ENCODE assay signal across 9 cellular contexts in genomic region chr22:18022851-18023250, GRCh38. TPM values are rescaled to one million over a fixed set of nuclear protein-coding genes. Genes with fewer than 3 reads are reported as not detected.
A peak's percentile ranks its signal among the peaks of the same experiment; 100 is the strongest.
DNase-seq lines count a peak whose midpoint lies in the region; ATAC-seq and FAIRE-seq lines count a peak whose summit lies in the region.
"Had no signal": no experiment of that assay in that cellular context is flagged by ENCODE, and none has a peak within 500 bp of the region (broad histone marks: within the 10 kb centered on the region; RNA-seq: fewer than 3 reads in every experiment).

No MANE protein-coding gene starts in this region.

- peaks cover 11% of the 10 kb centered on the region for H3K4me1 Mint-ChIP-seq in T-helper 2 cell treated with Interferon-gamma antibody and Interleukin-4, amounts not matched to agents 5 μg/mL and 100 μg/mL, for 36 hours (ENCODE audit: low read depth)
- H3K4me1 Mint-ChIP-seq in activated T-helper 17 cell treated with anti-CD3 and anti-CD28 coated beads, Interleukin-2, amount 50 U/mL, for 72 hours = peaks cover 8% of the 10 kb centered on the region
- peaks cover 15% of the 10 kb centered on the region in 2 donors for H3K4me1 Mint-ChIP-seq in immature natural killer cell
- peaks cover 13% of the 10 kb centered on the region for H3K4me1 Mint-ChIP-seq in activated naive CD8-positive, alpha-beta T cell treated with anti-CD3 and anti-CD28 coated beads for 36 hours

- peaks cover 55% of the 10 kb centered on the region for H3K27me3 Mint-ChIP-seq in T-helper 2 cell treated with Interferon-gamma antibody and Interleukin-4, amounts not matched to agents 5 μg/mL and 100 μg/mL, for 36 hours (ENCODE audit: low read depth)
- H3K27me3 Mint-ChIP-seq in activated T-helper 17 cell treated with anti-CD3 and anti-CD28 coated beads, Interleukin-2, amount 50 U/mL, for 72 hours = peaks cover 23% of the 10 kb centered on the region
- H3K27me3 Mint-ChIP-seq in immature natural killer cell (ENCODE audit: low read depth in 3 of 3) = peaks cover 0 to 18% (median 8%) of the 10 kb centered on the region in 3 donors
- peaks cover 56% of the 10 kb centered on the region for H3K27me3 Mint-ChIP-seq in activated naive CD8-positive, alpha-beta T cell treated with anti-CD3 and anti-CD28 coated beads for 36 hours

- H3K36me3 ChIP-seq in stomach smooth muscle (ENCODE audit: control insufficient read depth in 2 of 2, insufficient read depth in 2 of 2, low read length in 2 of 2) = no peaks in the 10 kb centered on the region

- no peak for FAIRE-seq in frontal cortex (lab: Jason Lieb, UNC)

- H3K36me3 Mint-ChIP-seq in T-helper 2 cell treated with Interferon-gamma antibody and Interleukin-4, amounts not matched to agents 5 μg/mL and 100 μg/mL, for 36 hours (ENCODE audit: low read depth) = no peaks in the 10 kb centered on the region
- H3K36me3 Mint-ChIP-seq in activated T-helper 17 cell treated with anti-CD3 and anti-CD28 coated beads, Interleukin-2, amount 50 U/mL, for 72 hours (ENCODE audit: low read depth) = no peaks in the 10 kb centered on the region
- no peaks in the 10 kb centered on the region for H3K36me3 Mint-ChIP-seq in immature natural killer cell
- no peaks in the 10 kb centered on the region for H3K36me3 Mint-ChIP-seq in activated naive CD8-positive, alpha-beta T cell treated with anti-CD3 and anti-CD28 coated beads for 36 hours

- H3K9me3 ChIP-seq in stomach smooth muscle (ENCODE audit: control insufficient read depth in 2 of 2, low read length in 2 of 2) = no peaks in the 10 kb centered on the region

- H3K9ac ChIP-seq in stomach smooth muscle (ENCODE audit: low read length in 2 of 2) = peak overlapping the region; percentile 55 to 72

- no peaks in the 10 kb centered on the region for H3K9me3 Mint-ChIP-seq in T-helper 2 cell treated with Interferon-gamma antibody and Interleukin-4, amounts not matched to agents 5 μg/mL and 100 μg/mL, for 36 hours
- no peaks in the 10 kb centered on the region for H3K9me3 Mint-ChIP-seq in activated T-helper 17 cell treated with anti-CD3 and anti-CD28 coated beads, Interleukin-2, amount 50 U/mL, for 72 hours
- H3K9me3 Mint-ChIP-seq in immature natural killer cell = no peaks in the 10 kb centered on the region
- H3K9me3 Mint-ChIP-seq in activated naive CD8-positive, alpha-beta T cell treated with anti-CD3 and anti-CD28 coated beads for 36 hours = no peaks in the 10 kb centered on the region
- H3K9me3 Mint-ChIP-seq: activated CD4-positive, alpha-beta T cell treated with anti-CD3 and anti-CD28 coated beads, Interleukin-2, amount 10 ng/mL, durations not matched to agents 7 days and 5 days had no signal

- peaks cover 34% of the 10 kb centered on the region for H3K4me1 ChIP-seq in stomach smooth muscle (ENCODE audit: control insufficient read depth, insufficient read depth, low read length)

- DNase-seq in T-helper 2 cell treated with Interferon-gamma antibody and Interleukin-4, amounts not matched to agents 5 μg/mL and 100 μg/mL, for 36 hours (ENCODE audit: low spot score) = no peak
- DNase-seq in T-helper 2 cell = no peak
- DNase-seq in immature natural killer cell = no peak
- no peak for DNase-seq in frontal cortex (ENCODE audit: low spot score in 2 of 2)
- DNase-seq in activated naive CD8-positive, alpha-beta T cell treated with anti-CD3 and anti-CD28 coated beads for 36 hours = no peak
- DNase-seq: activated CD4-positive, alpha-beta T cell treated with anti-CD3 and anti-CD28 coated beads, Interleukin-2, amount 10 ng/mL, durations not matched to agents 7 days and 5 days had no signal

- H3K4me3 Mint-ChIP-seq in T-helper 2 cell treated with Interferon-gamma antibody and Interleukin-4, amounts not matched to agents 5 μg/mL and 100 μg/mL, for 36 hours = peak overlapping the region; percentile 51
- peak overlapping the region; percentile 84 for H3K4me3 Mint-ChIP-seq in activated T-helper 17 cell treated with anti-CD3 and anti-CD28 coated beads, Interleukin-2, amount 50 U/mL, for 72 hours
- H3K4me3 Mint-ChIP-seq in immature natural killer cell = peak overlapping the region; percentile 1 to 93 (median 32)
- no peak overlapping the region for H3K4me3 Mint-ChIP-seq in activated naive CD8-positive, alpha-beta T cell treated with anti-CD3 and anti-CD28 coated beads for 36 hours
- H3K4me3 Mint-ChIP-seq: activated CD4-positive, alpha-beta T cell treated with anti-CD3 and anti-CD28 coated beads, Interleukin-2, amount 10 ng/mL, durations not matched to agents 7 days and 5 days had no signal

- H3K4me3 ChIP-seq in stomach smooth muscle (ENCODE audit: low read length in 2 of 2) = peak overlapping the region; percentile 92 to 98

- H3K27ac ChIP-seq in stomach smooth muscle (ENCODE audit: low read length) = peak overlapping the region; percentile 90

- H3K27ac Mint-ChIP-seq in T-helper 2 cell treated with Interferon-gamma antibody and Interleukin-4, amounts not matched to agents 5 μg/mL and 100 μg/mL, for 36 hours = no peak overlapping the region
- no peak overlapping the region for H3K27ac Mint-ChIP-seq in activated T-helper 17 cell treated with anti-CD3 and anti-CD28 coated beads, Interleukin-2, amount 50 U/mL, for 72 hours
- H3K27ac Mint-ChIP-seq in immature natural killer cell = no peak overlapping the region
- H3K27ac Mint-ChIP-seq in activated naive CD8-positive, alpha-beta T cell treated with anti-CD3 and anti-CD28 coated beads for 36 hours = no peak overlapping the region
- H3K27ac Mint-ChIP-seq: activated CD4-positive, alpha-beta T cell treated with anti-CD3 and anti-CD28 coated beads, Interleukin-2, amount 10 ng/mL, durations not matched to agents 7 days and 5 days had no signal

- no peaks in the 10 kb centered on the region for H3K27me3 ChIP-seq in stomach smooth muscle (ENCODE audit: control insufficient read depth in 1 of 2, insufficient read depth in 2 of 2, low read length in 2 of 2)

- no peak for ATAC-seq in activated T-helper 17 cell treated with anti-CD3 and anti-CD28 coated beads, Interleukin-2, amount 50 U/mL, for 72 hours (replicated peaks)
- ATAC-seq in HG02884 (IDR thresholded peaks at IDR 0.05; ENCODE audit: unreplicated experiment) = no peak

RNA-seq across cellular contexts. Expression of gene MICAL3, which starts 1.5 kb away (rescaled TPM):
- 10 to 100 TPM; 28.7 to 38.5 TPM for total RNA-seq in activated T-helper 17 cell treated with anti-CD3 and anti-CD28 coated beads, Interleukin-2, amount 50 U/mL, for 72 hours
- polyA plus RNA-seq in immature natural killer cell = 1 to 10 TPM in 2 of 3 donors, not detected in 1; 1.1 to 2.3 TPM
- 44.8 TPM for total RNA-seq in frontal cortex
- total RNA-seq in activated naive CD8-positive, alpha-beta T cell treated with anti-CD3 and anti-CD28 coated beads for 36 hours = 10 to 100 TPM; 36.6 to 41.3 TPM

RNA-seq across cellular contexts. Expression of gene PEX26, which starts 54.9 kb away (rescaled TPM):
- 10 to 100 TPM; 53.4 to 70.5 TPM for total RNA-seq in activated T-helper 17 cell treated with anti-CD3 and anti-CD28 coated beads, Interleukin-2, amount 50 U/mL, for 72 hours
- polyA plus RNA-seq in immature natural killer cell = 1 to 10 TPM in 2 of 3 donors, under 1 TPM in 1; 0.27 to 6.4 (median 5.1) TPM
- 9.4 TPM for total RNA-seq in frontal cortex
- 10 to 100 TPM; 65.5 to 67.2 TPM for total RNA-seq in activated naive CD8-positive, alpha-beta T cell treated with anti-CD3 and anti-CD28 coated beads for 36 hours
